22 cellular contexts compared by ENCODE assay signal in genomic region chr3:18609184-18609583, GRCh38.
"Had no signal": no experiment of that assay in that cellular context is flagged by ENCODE, and none has a peak within 500 bp of the region (broad histone marks: within the 10 kb centered on the region; RNA-seq: fewer than 3 reads in every experiment).

No MANE protein-coding gene starts in this region.

- H3K27ac ChIP-seq: coronary artery, lower lobe of right lung, neutrophil, pancreas, right lobe of liver, thyroid gland had no signal

- H3K36me3 ChIP-seq: lower lobe of right lung, neutrophil, pancreas, right lobe of liver, thyroid gland had no signal

- H3K27ac Mint-ChIP-seq: immature natural killer cell; natural killer cell treated with Interleukin-12 subunit alpha and Interleukin-12 subunit beta and Interleukin-15 and Interleukin-18, amount 100 ng/mL, for 72 hours; stimulated activated naive CD8-positive, alpha-beta T cell treated with anti-CD3 and anti-CD28 coated beads, Interleukin-15, amount 100 ng/mL, for 72 hours had no signal

- H3K4me1 Mint-ChIP-seq: immature natural killer cell; neural crest cell; stimulated activated naive CD8-positive, alpha-beta T cell treated with anti-CD3 and anti-CD28 coated beads, Interleukin-15, amount 100 ng/mL, for 72 hours had no signal

- H3K4me3 ChIP-seq: coronary artery, lower lobe of right lung, pancreas, right lobe of liver, smooth muscle cell, thyroid gland had no signal

- H3K27me3 Mint-ChIP-seq: natural killer cell treated with Interleukin-12 subunit alpha and Interleukin-12 subunit beta and Interleukin-15 and Interleukin-18, amount 100 ng/mL, for 72 hours; stimulated activated naive CD8-positive, alpha-beta T cell treated with anti-CD3 and anti-CD28 coated beads, Interleukin-15, amount 100 ng/mL, for 72 hours had no signal

- H3K9me3 ChIP-seq: lower lobe of right lung, neutrophil, pancreas, right lobe of liver, thyroid gland had no signal

- DNase-seq: hypothalamus; immature natural killer cell; islet precursor cell; kidney glomerular epithelial cell; left colon; left ventricle myocardium superior; lower lobe of right lung; pancreas; right lobe of liver; stimulated activated CD4-positive, alpha-beta T cell treated with anti-CD3 and anti-CD28 coated beads, Interleukin-12 subunit alpha, Interleukin-12 subunit beta, amount 100 ng/mL, for 4 hours; stimulated activated CD4-positive, alpha-beta T cell treated with anti-CD3 and anti-CD28 coated beads, Interleukin-1b, Interleukin-23, amount 100 ng/mL, for 48 hours; stimulated activated CD4-positive, alpha-beta T cell treated with anti-CD3 and anti-CD28 coated beads, Interleukin-4, amount 100 ng/mL, for 1 hour; stimulated activated CD8-positive, alpha-beta memory T cell treated with anti-CD3 and anti-CD28 coated beads, Interleukin-4, amount 100 ng/mL, for 48 hours; stimulated activated naive CD4-positive, alpha-beta T cell; stimulated activated naive CD8-positive, alpha-beta T cell treated with anti-CD3 and anti-CD28 coated beads, Interleukin-15, amount 100 ng/mL, for 72 hours; thyroid gland; trophoblast cell had no signal

- H3K27me3 ChIP-seq: neutrophil, pancreas, right lobe of liver, thyroid gland had no signal

- H3K4me1 ChIP-seq: lower lobe of right lung, pancreas, right lobe of liver, thyroid gland had no signal

- ATAC-seq: left colon; left ventricle myocardium superior; natural killer cell treated with Interleukin-12 subunit alpha and Interleukin-12 subunit beta and Interleukin-15 and Interleukin-18, amount 100 ng/mL, for 72 hours; stimulated activated naive CD8-positive, alpha-beta T cell treated with anti-CD3 and anti-CD28 coated beads, Interleukin-15, amount 100 ng/mL, for 72 hours had no signal

- H3K4me3 Mint-ChIP-seq: immature natural killer cell; natural killer cell treated with Interleukin-12 subunit alpha and Interleukin-12 subunit beta and Interleukin-15 and Interleukin-18, amount 100 ng/mL, for 72 hours; neural crest cell; stimulated activated naive CD8-positive, alpha-beta T cell treated with anti-CD3 and anti-CD28 coated beads, Interleukin-15, amount 100 ng/mL, for 72 hours had no signal
